22 cellular contexts compared by ENCODE assay signal in genomic region chr6:106469882-106470281, GRCh38.
"Had no signal": no experiment of that assay in that cellular context is flagged by ENCODE, and none has a peak within 500 bp of the region (broad histone marks: within the 10 kb centered on the region; RNA-seq: fewer than 3 reads in every experiment).

No MANE protein-coding gene starts in this region.

- H3K27ac ChIP-seq: left lung, prostate gland, right atrium auricular region, sigmoid colon, spleen had no signal

- ATAC-seq: left lung; stimulated activated memory B cell treated with anti-CD40 and anti-IgM and Interleukin-4, amounts not matched to agents 10 μg/mL and 1 μg/mL and 100 μg/mL, for 72 hours; stimulated activated naive CD8-positive, alpha-beta T cell treated with anti-CD3 and anti-CD28 coated beads, Interleukin-15, Interleukin-2, amounts not matched to agents 100 U/mL and 50 U/mL, for 24 hours had no signal

- H3K9me3 ChIP-seq: left lung, prostate gland, right atrium auricular region, sigmoid colon, spleen had no signal

- FAIRE-seq: bronchial epithelial cell, colon, frontal cortex, keratinocyte had no signal

- H3K27ac Mint-ChIP-seq: dendritic cell treated with granulocyte-macrophage colony-stimulating factor and Interleukin-4, amounts not matched to agents 40 ng/mL and 50 ng/mL, for 4 days; endodermal cell; naive B cell; nephron; stimulated activated memory B cell treated with anti-CD40 and anti-IgM and Interleukin-4, amounts not matched to agents 10 μg/mL and 1 μg/mL and 100 μg/mL, for 72 hours; type B pancreatic cell had no signal

- H3K4me3 Mint-ChIP-seq: dendritic cell treated with granulocyte-macrophage colony-stimulating factor and Interleukin-4, amounts not matched to agents 40 ng/mL and 50 ng/mL, for 4 days; endodermal cell; naive B cell; nephron; stimulated activated memory B cell treated with anti-CD40 and anti-IgM and Interleukin-4, amounts not matched to agents 10 μg/mL and 1 μg/mL and 100 μg/mL, for 72 hours; type B pancreatic cell had no signal

- DNase-seq: central memory CD4-positive, alpha-beta T cell; effector CD8-positive, alpha-beta T cell; endodermal cell; erythroblast; head of caudate nucleus; left lung; naive B cell; nucleus accumbens; sigmoid colon; spleen; stimulated activated CD4-positive, alpha-beta T cell treated with anti-CD3 and anti-CD28 coated beads, Interleukin-4, amount 100 ng/mL, for 4 hours; stimulated activated naive CD8-positive, alpha-beta T cell treated with anti-CD3 and anti-CD28 coated beads, Interleukin-15, Interleukin-2, amounts not matched to agents 100 U/mL and 50 U/mL, for 24 hours had no signal

- H3K9me3 Mint-ChIP-seq: dendritic cell treated with granulocyte-macrophage colony-stimulating factor and Interleukin-4, amounts not matched to agents 40 ng/mL and 50 ng/mL, for 4 days; endodermal cell; naive B cell; nephron; stimulated activated memory B cell treated with anti-CD40 and anti-IgM and Interleukin-4, amounts not matched to agents 10 μg/mL and 1 μg/mL and 100 μg/mL, for 72 hours; type B pancreatic cell had no signal

- H3K4me1 ChIP-seq: left lung, prostate gland, right atrium auricular region, spleen had no signal

- H3K36me3 ChIP-seq: left lung, prostate gland, right atrium auricular region, sigmoid colon, spleen had no signal

- H3K27me3 Mint-ChIP-seq: dendritic cell treated with granulocyte-macrophage colony-stimulating factor and Interleukin-4, amounts not matched to agents 40 ng/mL and 50 ng/mL, for 4 days; type B pancreatic cell had no signal

- H3K4me3 ChIP-seq: left lung, prostate gland, right atrium auricular region, sigmoid colon, spleen had no signal

- H3K27me3 ChIP-seq: left lung, right atrium auricular region, sigmoid colon, spleen had no signal

- H3K36me3 Mint-ChIP-seq: stimulated activated memory B cell treated with anti-CD40 and anti-IgM and Interleukin-4, amounts not matched to agents 10 μg/mL and 1 μg/mL and 100 μg/mL, for 72 hours; type B pancreatic cell had no signal

- H3K4me1 Mint-ChIP-seq: endodermal cell; naive B cell; nephron; stimulated activated memory B cell treated with anti-CD40 and anti-IgM and Interleukin-4, amounts not matched to agents 10 μg/mL and 1 μg/mL and 100 μg/mL, for 72 hours had no signal
